ENCODE assay signal across 9 cellular contexts in the genomic region with DNA sequence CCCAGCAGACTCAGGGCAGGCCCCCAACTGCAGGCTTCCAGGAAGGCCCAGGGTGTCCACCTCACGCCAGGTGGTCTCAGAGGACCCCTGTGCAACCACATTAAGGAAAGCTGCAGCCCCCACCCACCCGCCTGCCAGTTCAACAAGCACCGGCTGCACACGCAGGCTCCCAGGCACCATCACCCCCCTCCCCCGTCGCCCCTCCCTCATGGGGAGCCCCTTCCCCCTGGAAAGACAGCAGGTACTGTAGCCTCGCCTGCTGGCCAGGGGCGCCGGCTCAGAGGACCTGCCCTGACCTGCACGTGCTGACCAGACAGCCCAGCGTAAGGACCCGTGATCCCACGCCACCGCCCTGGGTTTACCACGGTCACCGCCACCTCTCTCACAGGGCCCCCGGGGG. TPM values are rescaled to one million over a fixed set of nuclear protein-coding genes. Genes with fewer than 3 reads are reported as not detected.
DNase-seq lines count a peak whose midpoint lies in the region; ATAC-seq and TF ChIP-seq lines count a peak whose summit lies in the region.
"Not testable (repeated sequence)": the region's sequence is repeated elsewhere in the genome, so short reads cannot be mapped to it uniquely, and the experiment has no call there.
"Had no signal": no experiment of that assay in that cellular context is flagged by ENCODE, and none has a peak within 500 bp of the region (broad histone marks: within the 10 kb centered on the region; RNA-seq: fewer than 3 reads in every experiment).

No MANE protein-coding gene starts in this region.

- peaks cover 36% of the 10 kb centered on the region for H3K4me1 Mint-ChIP-seq in activated naive CD8-positive, alpha-beta T cell (ENCODE audit: low read depth)
- H3K4me1 Mint-ChIP-seq in natural killer cell = peaks cover 27 to 43% of the 10 kb centered on the region in 2 donors

- peak overlapping the region; percentile 76 for H3K4me3 Mint-ChIP-seq in activated naive CD8-positive, alpha-beta T cell
- peak overlapping the region; percentile 59 for H3K4me3 Mint-ChIP-seq in natural killer cell

- not testable (repeated sequence) for TF ChIP-seq EP300 in stomach (IDR thresholded peaks at IDR 0.05)

- ATAC-seq in GM18498 (IDR thresholded peaks at IDR 0.05; ENCODE audit: unreplicated experiment) (peak; percentile 4), natural killer cell (peak in 1 of 3 donors; percentile 2)
- not testable (repeated sequence) for ATAC-seq in heart left ventricle

- H3K36me3 ChIP-seq in Peyer's patch, heart left ventricle, stomach: not testable (repeated sequence)

- H3K27me3 Mint-ChIP-seq in activated naive CD8-positive, alpha-beta T cell; natural killer cell (ENCODE audit: low read depth in 2 of 2): not testable (repeated sequence)

- peak overlapping the region; percentile 9 to 84 (median 71) for H3K4me3 ChIP-seq in Peyer's patch
- H3K4me3 ChIP-seq in heart left ventricle = peak overlapping the region in 11 of 12 donors; percentile 8 to 79 (median 46)
- H3K4me3 ChIP-seq in stomach = peak overlapping the region; percentile 27 to 63 (median 56)

- not testable (repeated sequence) for TF ChIP-seq CTCF in Peyer's patch (IDR thresholded peaks at IDR 0.05); heart left ventricle (IDR thresholded peaks at IDR 0.05); natural killer cell (IDR thresholded peaks at IDR 0.05); stomach (IDR thresholded peaks at IDR 0.05)

- intact Hi-C loops in heart left ventricle (cut with DNase I) (loop anchor here in 1 of 10 donors (2.0 kb wide), 1 partner anchor 14 kb away; a partner anchor contains a TSS), natural killer cell (cut with micrococcal nuclease) (loop anchor here (2.0 kb wide), 1 partner anchor 14 kb away; a partner anchor contains a TSS)
- intact Hi-C loops in stomach (cut with DNase I; ENCODE audit: low total_unique reads) = not testable (repeated sequence)

- not testable (repeated sequence) for H3K9me3 ChIP-seq in Peyer's patch, heart left ventricle, stomach

- WGBS in heart left ventricle, 4 donors = 40 to 79% (median 54%) methylated on average over 2 to 17 of the region's 17 CpGs
- WGBS in stomach, 5 donors = 38 to 80% (median 49%) methylated on average over 1 to 17 of the region's 17 CpGs

- not testable (repeated sequence) for TF ChIP-seq POLR2A in Peyer's patch (IDR thresholded peaks at IDR 0.05); heart left ventricle (IDR thresholded peaks at IDR 0.05); stomach (IDR thresholded peaks at IDR 0.05)

- H3K36me3 Mint-ChIP-seq in activated naive CD8-positive, alpha-beta T cell; natural killer cell: not testable (repeated sequence)

- peak in 1 of 3 donors; percentile 59 for DNase-seq in Peyer's patch
- DNase-seq in activated CD8-positive, alpha-beta memory T cell treated with anti-CD3 and anti-CD28 coated beads for 24 hours = peak; percentile 74
- DNase-seq in heart left ventricle, natural killer cell, stomach: not testable (repeated sequence)

- not testable (repeated sequence) for H3K27me3 ChIP-seq in Peyer's patch, heart left ventricle, stomach

- H3K27ac ChIP-seq in Peyer's patch = peak overlapping the region; percentile 74 to 100 (median 91)
- peak overlapping the region; percentile 58 to 96 (median 82) for H3K27ac ChIP-seq in heart left ventricle
- H3K27ac ChIP-seq in stomach = peak overlapping the region in 4 of 5 donors; percentile 42 to 84 (median 76)

- H3K4me1 ChIP-seq in Peyer's patch = peaks cover 0 to 26% (median 17%) of the 10 kb centered on the region in 4 donors
- H3K4me1 ChIP-seq in heart left ventricle = peaks cover 0 to 48% (median 14%) of the 10 kb centered on the region in 12 donors
- H3K4me1 ChIP-seq in stomach = peaks cover 8 to 31% (median 21%) of the 10 kb centered on the region in 4 donors

- not testable (repeated sequence) for H3K9me3 Mint-ChIP-seq in activated naive CD8-positive, alpha-beta T cell (ENCODE audit: low read depth); natural killer cell

- H3K27ac Mint-ChIP-seq in activated naive CD8-positive, alpha-beta T cell = peak overlapping the region; percentile 46
- H3K27ac Mint-ChIP-seq in natural killer cell = peak overlapping the region in 1 of 2 donors; percentile 87

RNA-seq across cellular contexts. Expression of a gene that starts 12.5 kb away (rescaled TPM):
- total RNA-seq in Peyer's patch = 10 to 100 TPM in 1 of 4 donors, 1 to 10 TPM in 3; 3.4 to 23.1 (median 5.6) TPM
- 10 to 100 TPM in 2 of 9 donors, 1 to 10 TPM in 7; 2.9 to 15.6 (median 4.7) TPM for total RNA-seq in heart left ventricle
- polyA plus RNA-seq in heart left ventricle = 1 to 10 TPM; 5.2 to 6.7 TPM
- total RNA-seq in natural killer cell = 10 to 100 TPM in 1 of 3 donors, 1 to 10 TPM in 2; 6.7 to 12.9 (median 8.3) TPM
- 10 to 100 TPM in 2 of 5 donors, 1 to 10 TPM in 2, under 1 TPM in 1; 0.87 to 13.4 (median 5.5) TPM for total RNA-seq in stomach
- polyA plus RNA-seq in stomach = 10 to 100 TPM; 12.3 to 14.8 (median 12.5) TPM

RNA-seq across cellular contexts. Expression of a gene that starts 13.8 kb away (rescaled TPM):
- total RNA-seq in Peyer's patch (10 to 100 TPM; 13.8 to 24.5 (median 17.1) TPM), heart left ventricle (10 to 100 TPM in 1 of 9 donors, 1 to 10 TPM in 8; 4.3 to 10.0 (median 5.9) TPM), natural killer cell (10 to 100 TPM; 11.7 to 15.1 (median 14.6) TPM), stomach (10 to 100 TPM in 2 of 5 donors, 1 to 10 TPM in 3; 1.8 to 20.4 (median 8.3) TPM)
- polyA plus RNA-seq in heart left ventricle (1 to 10 TPM; 6.3 to 8.6 TPM), stomach (1 to 10 TPM; 5.4 to 7.5 (median 7.4) TPM)

RNA-seq across cellular contexts. Expression of a gene that starts 17.4 kb away (rescaled TPM):
- total RNA-seq in Peyer's patch (10 to 100 TPM; 25.6 to 61.1 (median 30.2) TPM), heart left ventricle (10 to 100 TPM in 5 of 9 donors, 1 to 10 TPM in 4; 3.0 to 17.8 (median 10.1) TPM), natural killer cell (10 to 100 TPM; 36.3 to 52.0 (median 40.4) TPM), stomach (10 to 100 TPM; 13.6 to 70.4 (median 32.7) TPM)
- polyA plus RNA-seq in heart left ventricle (1 to 10 TPM; 5.9 to 7.1 TPM), stomach (1 to 10 TPM; 7.6 to 10.0 (median 9.2) TPM)

RNA-seq across cellular contexts. Expression of a gene that starts 55.8 kb away (rescaled TPM):
- total RNA-seq in Peyer's patch (1 to 10 TPM in 3 of 4 donors, not detected in 1; 2.1 to 4.2 (median 2.7) TPM), heart left ventricle (1 to 10 TPM in 4 of 9 donors, under 1 TPM in 4, not detected in 1; 0.42 to 5.7 (median 0.92) TPM), natural killer cell (not detected), stomach (10 to 100 TPM in 1 of 5 donors, 1 to 10 TPM in 3, not detected in 1; 1.1 to 16.9 (median 3.2) TPM)
- polyA plus RNA-seq in heart left ventricle (1 to 10 TPM; 2.9 to 6.4 TPM), stomach (10 to 100 TPM in 1 of 3 donors, 1 to 10 TPM in 2; 8.5 to 26.2 (median 9.5) TPM)
- total RNA-seq: H1; natural killer cell treated with Interleukin-12 subunit alpha and Interleukin-12 subunit beta and Interleukin-15 and Interleukin-18, amount 100 ng/mL, for 72 hours had no signal
